Comparison of ENCODE assay signal across 9 cellular contexts in genomic region chr5:120139039-120139438, GRCh38.
DNase-seq lines count a peak whose midpoint lies in the region; ATAC-seq, FAIRE-seq and TF ChIP-seq lines count a peak whose summit lies in the region.
"Had no signal": no experiment of that assay in that cellular context is flagged by ENCODE, and none has a peak within 500 bp of the region (broad histone marks: within the 10 kb centered on the region; RNA-seq: fewer than 3 reads in every experiment).

No MANE protein-coding gene starts in this region.

- no peaks in the 10 kb centered on the region for H3K36me3 ChIP-seq in mesodermal cell (ENCODE audit: control insufficient read depth, insufficient read depth, low read length)

- H3K27me3 Mint-ChIP-seq in WTC11 (ENCODE audit: low read depth) (no peaks in the 10 kb centered on the region), immature natural killer cell (ENCODE audit: low read depth in 3 of 3) (no peaks in the 10 kb centered on the region)

- POLR2A ChIA-PET in WTC11 (lab: Charles Lee): no interaction called here

- DNase-seq in AG08395 (ENCODE audit: low spot score) (peak; percentile 88), NCI-H460 (ENCODE audit: extremely low read depth, low read depth) (peak; percentile 95), WTC11 (ENCODE audit: low spot score) (no peak), SK-N-DZ (ENCODE audit: low spot score) (no peak), immature natural killer cell (no peak), NCI-H446 treated with DMSO at 0.1 percent for 48 hours (lab: John Stamatoyannopoulos, UW) (no peak)
- DNase-seq: CD8-positive, alpha-beta T cell had no signal

- H3K27ac Mint-ChIP-seq in WTC11 (no peak overlapping the region), immature natural killer cell (no peak overlapping the region)
- H3K27ac Mint-ChIP-seq: CD8-positive, alpha-beta T cell had no signal

- no CpG with 5 or more reads among the region's 2 CpGs for WGBS in mesodermal cell (ENCODE audit: insufficient coverage in 2 of 2), 2 experiments

- no peaks in the 10 kb centered on the region for H3K4me1 ChIP-seq in mesodermal cell (ENCODE audit: control insufficient read depth, insufficient read depth, low read length, poor library complexity, severe bottlenecking)

- peak; percentile 96 for FAIRE-seq in endometrium (lab: Jason Lieb, UNC)

- CTCF ChIA-PET in WTC11 (lab: Charles Lee): no interaction called here

- H3K9me3 Mint-ChIP-seq in WTC11: peaks cover 2% of the 10 kb centered on the region
- peaks cover 0 to under 1% (median 0%) of the 10 kb centered on the region in 6 donors for H3K9me3 Mint-ChIP-seq in immature natural killer cell
- H3K9me3 Mint-ChIP-seq: CD8-positive, alpha-beta T cell had no signal

- no peak for TF ChIP-seq CTCF in WTC11 (IDR thresholded peaks at IDR 0.05)

- H3K36me3 Mint-ChIP-seq in WTC11 (peaks cover 3% of the 10 kb centered on the region), immature natural killer cell (no peaks in the 10 kb centered on the region)
- H3K36me3 Mint-ChIP-seq: CD8-positive, alpha-beta T cell had no signal

- H3K27ac ChIP-seq in mesodermal cell (ENCODE audit: low read depth, low read length, severe bottlenecking): peak overlapping the region; percentile 57

- H3K4me1 Mint-ChIP-seq in WTC11: no peaks in the 10 kb centered on the region
- peaks cover 4 to 15% of the 10 kb centered on the region in 2 donors for H3K4me1 Mint-ChIP-seq in immature natural killer cell

- no peaks in the 10 kb centered on the region for H3K9me3 ChIP-seq in mesodermal cell (ENCODE audit: control insufficient read depth, low read length)

- no peak overlapping the region for H3K4me3 Mint-ChIP-seq in WTC11
- no peak overlapping the region for H3K4me3 Mint-ChIP-seq in immature natural killer cell
- H3K4me3 Mint-ChIP-seq: CD8-positive, alpha-beta T cell had no signal

- no peak for ATAC-seq in WTC11
- ATAC-seq: CD8-positive, alpha-beta T cell had no signal

- no peak overlapping the region for H3K4me3 ChIP-seq in mesodermal cell (ENCODE audit: extremely low read depth, insufficient read depth, low read length, poor library complexity, severe bottlenecking)

TF ChIP-seq in WTC11, 78 proteins besides CTCF, POLR2A, EP300 and RAD21:
- TF ChIP-seq FOXJ3 (CRISPR knock-in tag; IDR thresholded peaks at IDR 0.05; ENCODE audit: borderline replicate concordance) (no peak), AR (CRISPR knock-in tag; IDR thresholded peaks at IDR 0.05) (no peak), TP53 (CRISPR knock-in tag; IDR thresholded peaks at IDR 0.05) (no peak), ETV6 (CRISPR knock-in tag; IDR thresholded peaks at IDR 0.05) (no peak), CREB1 (CRISPR knock-in tag; IDR thresholded peaks at IDR 0.05) (no peak), TEAD4 (CRISPR knock-in tag; IDR thresholded peaks at IDR 0.05) (no peak), CREM (CRISPR knock-in tag; IDR thresholded peaks at IDR 0.05) (no peak), TEAD1 (CRISPR knock-in tag; IDR thresholded peaks at IDR 0.05) (no peak), ATF2 (CRISPR knock-in tag; IDR thresholded peaks at IDR 0.05; ENCODE audit: borderline replicate concordance, low read depth) (no peak), IRF2 (CRISPR knock-in tag; IDR thresholded peaks at IDR 0.05; ENCODE audit: borderline replicate concordance, low read depth) (no peak)
- TF ChIP-seq, protein P1, sequence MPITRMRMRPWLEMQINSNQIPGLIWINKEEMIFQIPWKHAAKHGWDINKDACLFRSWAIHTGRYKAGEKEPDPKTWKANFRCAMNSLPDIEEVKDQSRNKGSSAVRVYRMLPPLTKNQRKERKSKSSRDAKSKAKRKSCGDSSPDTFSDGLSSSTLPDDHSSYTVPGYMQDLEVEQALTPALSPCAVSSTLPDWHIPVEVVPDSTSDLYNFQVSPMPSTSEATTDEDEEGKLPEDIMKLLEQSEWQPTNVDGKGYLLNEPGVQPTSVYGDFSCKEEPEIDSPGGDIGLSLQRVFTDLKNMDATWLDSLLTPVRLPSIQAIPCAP (CRISPR knock-in tag; IDR thresholded peaks at IDR 0.05): no peak

Comparison
In these comparisons a context has a peak if more than half of its experiments do, and no peak if none do; other contexts are left out.
1. DNase-seq: peak in AG08395 (single experiment) and NCI-H460 (single experiment); none in WTC11 (single experiment), SK-N-DZ (single experiment), immature natural killer cell (0 of 3) and NCI-H446 treated with DMSO at 0.1 percent for 48 hours (single experiment).